Comparison of ENCODE assay signal across 18 cellular contexts in the genomic region with DNA sequence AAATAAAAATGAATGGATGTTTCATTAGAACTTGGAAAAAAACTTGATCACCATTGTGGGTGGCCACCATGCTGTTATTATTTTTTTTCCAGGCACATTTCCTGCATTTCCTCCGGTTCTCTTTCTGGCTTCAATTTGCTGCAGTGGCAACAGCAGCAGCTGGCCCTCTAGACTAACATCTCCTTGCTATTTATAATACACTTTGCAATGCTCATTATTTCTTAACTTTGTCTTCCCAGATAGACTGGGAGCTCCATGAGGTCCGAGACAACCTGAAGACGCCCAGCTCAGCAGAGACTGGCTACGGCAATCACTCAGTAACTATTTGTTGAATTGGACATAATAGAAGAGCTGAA. TPM values are rescaled to one million over a fixed set of nuclear protein-coding genes. Genes with fewer than 3 reads are reported as not detected.
DNase-seq lines count a peak whose midpoint lies in the region; ATAC-seq and TF ChIP-seq lines count a peak whose summit lies in the region.
"Had no signal": no experiment of that assay in that cellular context is flagged by ENCODE, and none has a peak within 500 bp of the region (broad histone marks: within the 10 kb centered on the region; RNA-seq: fewer than 3 reads in every experiment).

No MANE protein-coding gene starts in this region.

- H3K9ac ChIP-seq in skeletal muscle satellite cell (ENCODE audit: low read depth, low read length): peak overlapping the region; percentile 43

- DNase-seq in GM03348 (ENCODE audit: low spot score): peak; percentile 30
- DNase-seq in T-cell: no peak
- no peak for DNase-seq in heart right ventricle
- no peak for DNase-seq in NCI-H446 (lab: John Stamatoyannopoulos, UW)
- DNase-seq in central memory CD4-positive, alpha-beta T cell: no peak
- no peak for DNase-seq in HEK293T (ENCODE audit: extremely low spot score)
- DNase-seq in NCI-H1048 (lab: John Stamatoyannopoulos, UW): no peak
- DNase-seq: activated CD4-positive, alpha-beta T cell treated with anti-CD3 and anti-CD28 coated beads, Interleukin-2, amount 50 U/mL, for 48 hours; activated gamma-delta T cell treated with Interleukin-2 at 50 U/mL for 16 hours; H9; MM.1S; stimulated activated CD4-positive, alpha-beta T cell treated with anti-CD3 and anti-CD28 coated beads, Interleukin-4, amount 100 ng/mL, for 24 hours; stimulated activated naive CD4-positive, alpha-beta T cell treated with Interleukin-2 at 50 U/mL for 16 hours had no signal

- peak overlapping the region in 8 of 10 donors; percentile 5 to 64 (median 45) for H3K27ac ChIP-seq in heart right ventricle

- ATAC-seq in T-cell (replicated peaks in 1 of 4) (no peak), heart right ventricle (peak in 4 of 8 donors; percentile 12 to 70 (median 42))

- H3K9me3 ChIP-seq in heart right ventricle (no peaks in the 10 kb centered on the region), skeletal muscle satellite cell (replicated peaks; ENCODE audit: low read length) (no peaks in the 10 kb centered on the region)
- H3K9me3 ChIP-seq: mucosa of descending colon had no signal

- peaks cover 50% of the 10 kb centered on the region for H3K36me3 Mint-ChIP-seq in T-cell

- no peaks in the 10 kb centered on the region for H3K27me3 Mint-ChIP-seq in T-cell
- H3K27me3 Mint-ChIP-seq: CD4-positive, CD25-positive, alpha-beta regulatory T cell; central memory CD8-positive, alpha-beta T cell had no signal

- H3K36me3 ChIP-seq in heart right ventricle: no peaks in the 10 kb centered on the region
- H3K36me3 ChIP-seq in skeletal muscle satellite cell (ENCODE audit: insufficient read depth, low read length): no peaks in the 10 kb centered on the region

- no peaks in the 10 kb centered on the region for H3K27me3 ChIP-seq in heart right ventricle
- no peaks in the 10 kb centered on the region for H3K27me3 ChIP-seq in skeletal muscle satellite cell (ENCODE audit: control insufficient read depth, insufficient read depth, low read length)

- H3K4me1 ChIP-seq in heart right ventricle (peaks cover 5 to 40% (median 24%) of the 10 kb centered on the region in 9 donors), skeletal muscle satellite cell (ENCODE audit: control insufficient read depth, insufficient read depth, low read length) (peaks cover 56% of the 10 kb centered on the region)

- H3K9me3 Mint-ChIP-seq in T-cell: peaks cover 0 to 3% (median 0%) of the 10 kb centered on the region in 3 donors
- H3K9me3 Mint-ChIP-seq: central memory CD8-positive, alpha-beta T cell; H9 had no signal

- POLR2A ChIA-PET in T-cell (lab: Charles Lee): no interaction called here
- POLR2A ChIA-PET in HEK293T (lab: Yijun Ruan, JAX): interaction anchor here (1.2 kb wide), 1 partner anchor 106 kb away, joined by 4 read pairs; no protein-coding TSS in a partner anchor

- TF ChIP-seq CTCF in heart right ventricle (IDR thresholded peaks at IDR 0.05): no peak

- peak overlapping the region; percentile 75 for H3K4me2 ChIP-seq in skeletal muscle satellite cell (ENCODE audit: low read length)

- H3K4me3 Mint-ChIP-seq in T-cell: no peak overlapping the region
- H3K4me3 Mint-ChIP-seq: CD4-positive, CD25-positive, alpha-beta regulatory T cell; central memory CD8-positive, alpha-beta T cell; T-helper 1 cell treated with Interleukin-12 subunit alpha and Interleukin-12 subunit beta and Interleukin-4 antibody, amounts not matched to agents 30 μg/mL and 1 μg/mL, for 36 hours had no signal

- peaks cover 7 to 23% (median 20%) of the 10 kb centered on the region in 3 donors for H3K4me1 Mint-ChIP-seq in T-cell

- WGBS in heart right ventricle, 2 donors: 44 to 61% methylated on average over 4 of the region's 4 CpGs

- peak overlapping the region; percentile 18 to 41 for H3K27ac Mint-ChIP-seq in T-cell
- H3K27ac Mint-ChIP-seq: T-helper 1 cell treated with Interleukin-12 subunit alpha and Interleukin-12 subunit beta and Interleukin-4 antibody, amounts not matched to agents 30 μg/mL and 1 μg/mL, for 36 hours had no signal

- intact Hi-C loops in heart right ventricle (cut with DNase I): no loop called here

- H3K4me3 ChIP-seq in heart right ventricle (no peak overlapping the region), skeletal muscle satellite cell (ENCODE audit: low read length) (no peak overlapping the region)
- H3K4me3 ChIP-seq: mucosa of descending colon had no signal

- CTCF ChIA-PET in T-cell (lab: Charles Lee) (interaction anchor here in 1 of 2 donors (0.6 to 1.4 kb wide), 2 partner anchors 9 to 31 kb away, joined by 4 to 6 read pairs; no protein-coding TSS in a partner anchor), HEK293T (lab: Yijun Ruan, JAX) (no interaction called here)

TF ChIP-seq in HEK293T, 16 proteins besides CTCF, POLR2A, EP300 and RAD21:
- no peak for TF ChIP-seq CTBP1 (IDR thresholded peaks at IDR 0.05; ENCODE audit: borderline replicate concordance)
- TF ChIP-seq ZNF384 (IDR thresholded peaks at IDR 0.05): no peak
TF ChIP-seq in HEK293T: peak in this region for 0.

RNA-seq across cellular contexts. Expression of gene ATP5PO, which starts 53.4 kb away (rescaled TPM):
- total RNA-seq in T-cell (100 to 1,000 TPM; 125 to 138 (median 137) TPM), heart right ventricle (100 to 1,000 TPM; 551 to 977 (median 851) TPM)
- 1,000 to 10,000 TPM in 1 of 2 donors, 100 to 1,000 TPM in 1; 893 to 1,557 TPM for polyA plus RNA-seq in heart right ventricle
- total RNA-seq in skeletal muscle satellite cell (2012; rRNA removed): 202 and 233 TPM in 2 replicates
